Comparison of ENCODE assay signal across 1 cellular context in genomic region chr6:89139509-89140346, GRCh38.
TF ChIP-seq lines count a peak whose summit lies in the region.

No MANE protein-coding gene starts in this region.

TF ChIP-seq in GM23338, 12 proteins besides CTCF, POLR2A, EP300 and RAD21 (continued from another document):
- no peak for TF ChIP-seq REST (IDR thresholded peaks at IDR 0.05; ENCODE audit: unreplicated experiment)
- TF ChIP-seq ZNF331 (CRISPR knock-in tag; IDR thresholded peaks at IDR 0.05; ENCODE audit: low read depth): no peak
- no peak for TF ChIP-seq ZNF114 (CRISPR knock-in tag; IDR thresholded peaks at IDR 0.05)
- TF ChIP-seq CREB1 (CRISPR knock-in tag; IDR thresholded peaks at IDR 0.05; ENCODE audit: low read depth): no peak
- no peak for TF ChIP-seq JUNB (IDR thresholded peaks at IDR 0.05; ENCODE audit: unreplicated experiment)
- TF ChIP-seq ZNF462 (CRISPR knock-in tag; IDR thresholded peaks at IDR 0.05): no peak
- TF ChIP-seq ETS1 (IDR thresholded peaks at IDR 0.05): no peak
- no peak for TF ChIP-seq POLR2AphosphoS5 (IDR thresholded peaks at IDR 0.05; ENCODE audit: low read depth)
- no peak for TF ChIP-seq STAT1 (IDR thresholded peaks at IDR 0.05; ENCODE audit: unreplicated experiment)
